In the genomic region with DNA sequence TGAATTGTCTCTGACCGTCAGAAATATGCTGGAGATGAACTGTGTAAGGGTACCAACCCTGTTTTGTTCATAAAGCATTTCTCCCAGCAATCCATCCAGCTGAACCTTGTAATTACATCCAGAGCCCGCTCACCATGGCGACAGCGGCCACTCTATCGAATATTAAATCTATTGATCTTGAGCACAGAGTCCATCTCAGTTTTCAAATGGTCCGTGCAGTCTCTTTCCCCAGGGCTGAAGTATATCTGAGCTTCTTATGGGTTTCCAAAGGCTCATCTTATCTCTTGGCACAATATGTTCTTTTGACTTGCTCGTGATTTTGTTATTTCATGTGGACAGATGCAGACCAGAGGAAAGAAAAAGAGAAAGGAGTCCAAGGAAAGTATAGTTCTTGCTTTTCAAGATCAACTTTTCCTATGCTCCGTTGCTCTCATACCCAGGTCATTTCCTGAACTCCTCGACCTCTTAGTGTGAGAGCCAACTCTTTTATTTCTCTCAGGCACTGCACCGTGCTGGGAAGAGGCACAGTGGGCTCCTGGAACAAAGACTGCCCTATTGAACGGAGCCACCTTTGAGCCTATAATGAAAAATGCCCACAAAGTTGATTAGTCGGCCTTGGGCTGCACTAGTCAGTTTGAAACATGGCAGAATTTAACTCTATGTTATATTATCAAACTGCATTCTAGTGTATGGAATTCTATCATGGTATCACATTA, we compare ENCODE assay signal across 17 cellular contexts.
A peak's percentile ranks its signal among the peaks of the same experiment; 100 is the strongest.
DNase-seq lines count a peak whose midpoint lies in the region; ATAC-seq and TF ChIP-seq lines count a peak whose summit lies in the region.
"Had no signal": no experiment of that assay in that cellular context is flagged by ENCODE, and none has a peak within 500 bp of the region (broad histone marks: within the 10 kb centered on the region; RNA-seq: fewer than 3 reads in every experiment).

No MANE protein-coding gene starts in this region.

- H3K4me2 ChIP-seq in SK-N-SH = no peak overlapping the region

- CTCF ChIA-PET in SK-N-SH (lab: Yijun Ruan, JAX) = interaction anchor here (0.6 to 1.7 kb wide), 2 partner anchors 84 to 126 kb away, joined by 3 to 4 read pairs; no protein-coding TSS in a partner anchor

- TF ChIP-seq RAD21 in SK-N-SH (IDR thresholded peaks at IDR 0.05; ENCODE audit: low read length) = no peak

- H3K36me3 Mint-ChIP-seq in nephron progenitor cell (ENCODE audit: low read depth) = peaks cover 48% of the 10 kb centered on the region
- H3K36me3 Mint-ChIP-seq: CD14-positive monocyte had no signal

- no peak overlapping the region for H3K9ac ChIP-seq in SK-N-SH

- WGBS in SK-N-SH (ENCODE audit: low lambda C conversion rate) = 79% methylated on average over 12 of the region's 12 CpGs

- H3K36me3 ChIP-seq in SK-N-SH (replicated peaks in 1 of 2; ENCODE audit: control insufficient read depth in 1 of 2, insufficient read depth in 2 of 2, low read length in 1 of 2) = no peaks in the 10 kb centered on the region

- no peaks in the 10 kb centered on the region for H3K27me3 ChIP-seq in SK-N-SH (ENCODE audit: insufficient read depth)

- no peaks in the 10 kb centered on the region for H4K20me1 ChIP-seq in SK-N-SH (ENCODE audit: insufficient read depth)

- no peak overlapping the region for H2AFZ ChIP-seq in SK-N-SH (ENCODE audit: low read depth)

- H3K9me2 ChIP-seq in SK-N-SH = no peaks in the 10 kb centered on the region

- no peaks in the 10 kb centered on the region for H3K4me1 Mint-ChIP-seq in nephron progenitor cell
- H3K4me1 Mint-ChIP-seq: CD14-positive monocyte had no signal

- H3K9me3 Mint-ChIP-seq in nephron progenitor cell = peaks cover 19% of the 10 kb centered on the region
- H3K9me3 Mint-ChIP-seq: HFFc6 had no signal

- no peaks in the 10 kb centered on the region for H3F3A ChIP-seq in SK-N-SH (replicated peaks; ENCODE audit: insufficient read depth)

- H3K27ac ChIP-seq in SK-N-SH (ENCODE audit: low read depth in 2 of 2, low read length in 1 of 2) = peak overlapping the region in 1 of 2 experiments; percentile 90; a peak in 2 of 4 replicates

- DNase-seq in NCI-H2227 (lab: John Stamatoyannopoulos, UW; ENCODE audit: unreplicated experiment) = peak; percentile 12
- no peak for DNase-seq in SK-N-SH
- no peak for DNase-seq in nephron progenitor cell
- DNase-seq in retina = peak; percentile 23
- no peak for DNase-seq in activated effector memory CD4-positive, alpha-beta T cell treated with Interleukin-2 at 50 U/mL for 16 hours
- DNase-seq in NK-92 (lab: John Stamatoyannopoulos, UW; ENCODE audit: unreplicated experiment) = no peak
- DNase-seq: ACHN, DMS79, HFFc6, NCI-H2029 treated with DMSO at 0.1 percent for 48 hours, NCI-H2171, NCI-H446 treated with DMSO at 0.1 percent for 48 hours, NCI-H69, SHP77, T-helper 1 cell had no signal

- peak in 1 of 2 experiments; percentile 89; a peak in 2 of 4 replicates for TF ChIP-seq EP300 in SK-N-SH (IDR thresholded peaks at IDR 0.05; ENCODE audit: borderline replicate concordance in 1 of 2, low read depth in 1 of 2, low read length in 1 of 2)

- H3K4me3 ChIP-seq in SK-N-SH (ENCODE audit: low read depth in 2 of 2, low read length in 1 of 2) = no peak overlapping the region; a peak in 1 of 4 replicates

- H3K9me3 ChIP-seq in SK-N-SH = no peaks in the 10 kb centered on the region

- TF ChIP-seq CTCF in SK-N-SH (IDR thresholded peaks at IDR 0.05) (no peak), nephron progenitor cell (IDR thresholded peaks at IDR 0.05) (no peak)

- H3K27ac Mint-ChIP-seq in nephron progenitor cell = peak overlapping the region; percentile 24
- H3K27ac Mint-ChIP-seq: HFFc6 had no signal

- no peaks in the 10 kb centered on the region for H3K79me2 ChIP-seq in SK-N-SH (ENCODE audit: insufficient read depth)

- H3K27me3 Mint-ChIP-seq in nephron progenitor cell (ENCODE audit: low read depth, poor library complexity) = no peaks in the 10 kb centered on the region

- POLR2A ChIA-PET in SK-N-SH (lab: Yijun Ruan, JAX) = interaction anchor here (0.6 kb wide), 1 partner anchor 61 kb away, joined by 3 read pairs; no protein-coding TSS in a partner anchor

- ATAC-seq in GM18517 (IDR thresholded peaks at IDR 0.05; ENCODE audit: unreplicated experiment) = no peak

- H3K4me1 ChIP-seq in SK-N-SH (ENCODE audit: control insufficient read depth in 1 of 2, insufficient read depth in 2 of 2, low read depth in 1 of 2, low read length in 1 of 2) = peaks cover 0 to 9% of the 10 kb centered on the region in 2 experiments; a peak in 2 of 4 replicates

- no peak overlapping the region for H3K4me3 Mint-ChIP-seq in nephron progenitor cell
- H3K4me3 Mint-ChIP-seq: CD14-positive monocyte, HFFc6 had no signal

TF ChIP-seq in SK-N-SH, 30 proteins besides CTCF, POLR2A, EP300 and RAD21:
- TF ChIP-seq NFIC (IDR thresholded peaks at IDR 0.05; ENCODE audit: borderline replicate concordance) = no peak
- TF ChIP-seq FOXJ3 (CRISPR knock-in tag; IDR thresholded peaks at IDR 0.05) = no peak
- TF ChIP-seq, protein P1, sequence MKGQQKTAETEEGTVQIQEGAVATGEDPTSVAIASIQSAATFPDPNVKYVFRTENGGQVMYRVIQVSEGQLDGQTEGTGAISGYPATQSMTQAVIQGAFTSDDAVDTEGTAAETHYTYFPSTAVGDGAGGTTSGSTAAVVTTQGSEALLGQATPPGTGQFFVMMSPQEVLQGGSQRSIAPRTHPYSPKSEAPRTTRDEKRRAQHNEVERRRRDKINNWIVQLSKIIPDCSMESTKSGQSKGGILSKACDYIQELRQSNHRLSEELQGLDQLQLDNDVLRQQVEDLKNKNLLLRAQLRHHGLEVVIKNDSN (IDR thresholded peaks at IDR 0.05; ENCODE audit: borderline replicate concordance, low read depth) = no peak
- no peak for TF ChIP-seq SIN3A (IDR thresholded peaks at IDR 0.05; ENCODE audit: borderline replicate concordance, low read depth, low read length)
- peak; percentile 19; the same call in 1 of the 2 replicates for TF ChIP-seq RCOR1 (IDR thresholded peaks at IDR 0.05; ENCODE audit: low read length)
- TF ChIP-seq JUND (IDR thresholded peaks at IDR 0.05) = no peak
- no peak for TF ChIP-seq RFX5 (IDR thresholded peaks at IDR 0.05; ENCODE audit: low read length)
- TF ChIP-seq, protein P2, sequence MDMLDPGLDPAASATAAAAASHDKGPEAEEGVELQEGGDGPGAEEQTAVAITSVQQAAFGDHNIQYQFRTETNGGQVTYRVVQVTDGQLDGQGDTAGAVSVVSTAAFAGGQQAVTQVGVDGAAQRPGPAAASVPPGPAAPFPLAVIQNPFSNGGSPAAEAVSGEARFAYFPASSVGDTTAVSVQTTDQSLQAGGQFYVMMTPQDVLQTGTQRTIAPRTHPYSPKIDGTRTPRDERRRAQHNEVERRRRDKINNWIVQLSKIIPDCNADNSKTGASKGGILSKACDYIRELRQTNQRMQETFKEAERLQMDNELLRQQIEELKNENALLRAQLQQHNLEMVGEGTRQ (IDR thresholded peaks at IDR 0.05; ENCODE audit: borderline replicate concordance, low read depth, low read length) = no peak
- TF ChIP-seq GATA2 (CRISPR knock-in tag; IDR thresholded peaks at IDR 0.05) = peak; percentile 67; the same call in 1 of the 2 replicates
- no peak for TF ChIP-seq POLR2AphosphoS5 (IDR thresholded peaks at IDR 0.05; ENCODE audit: low read depth, low read length)
- TF ChIP-seq MEF2A (IDR thresholded peaks at IDR 0.05; ENCODE audit: borderline replicate concordance, low read depth) = no peak
- no peak for TF ChIP-seq TAF1 (IDR thresholded peaks at IDR 0.05; ENCODE audit: borderline replicate concordance, low read depth, low read length)
- TF ChIP-seq ELF1 (IDR thresholded peaks at IDR 0.05) = no peak
TF ChIP-seq in SK-N-SH: peak in this region for 2.

Comparison
In these comparisons a context has a peak if more than half of its experiments do, and no peak if none do; other contexts are left out.
1. DNase-seq: peak in NCI-H2227 (single experiment) and retina (single experiment); none in SK-N-SH (single experiment), nephron progenitor cell (single experiment), activated effector memory CD4-positive, alpha-beta T cell treated with Interleukin-2 at 50 U/mL for 16 hours (single experiment) and NK-92 (single experiment).